ENCODE assay signal across 21 cellular contexts in the genomic region with DNA sequence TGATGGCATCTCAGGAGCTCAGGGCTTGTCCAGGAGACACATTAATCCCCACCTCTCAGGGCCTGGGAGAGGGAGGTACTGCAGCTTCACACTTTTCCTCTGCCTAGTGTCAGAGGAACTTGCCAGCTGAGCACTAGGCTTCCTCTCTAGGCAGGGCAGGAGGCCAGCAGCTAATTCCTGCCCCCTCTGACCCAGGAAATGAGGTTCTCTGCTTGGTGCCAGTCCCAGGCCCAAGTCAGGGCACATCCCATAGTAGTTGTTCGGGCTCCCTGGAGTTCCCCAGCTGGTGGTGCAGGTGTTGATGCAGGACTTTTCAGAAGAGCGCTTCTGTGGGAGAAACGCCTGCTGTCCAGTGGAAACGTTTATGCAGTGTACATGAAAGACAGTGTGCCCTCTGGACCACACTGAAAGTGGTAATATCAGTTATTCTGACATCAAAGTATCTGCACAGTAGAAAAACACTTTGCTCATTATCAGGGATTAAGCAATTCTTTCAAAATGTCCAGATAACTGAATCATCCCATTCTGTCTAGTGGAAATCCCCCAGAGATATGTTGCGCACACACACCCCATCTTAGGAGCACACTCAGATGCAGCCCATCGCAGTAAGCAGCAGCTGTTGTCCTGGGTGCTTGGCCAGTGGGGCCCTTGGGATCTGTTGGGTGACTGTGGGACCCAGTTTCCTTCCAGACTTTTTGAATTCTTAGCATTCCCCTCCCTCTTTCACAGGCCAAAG. TPM values are rescaled to one million over a fixed set of nuclear protein-coding genes. Genes with fewer than 3 reads are reported as not detected.
DNase-seq lines count a peak whose midpoint lies in the region; ATAC-seq, FAIRE-seq and TF ChIP-seq lines count a peak whose summit lies in the region.
"Had no signal": no experiment of that assay in that cellular context is flagged by ENCODE, and none has a peak within 500 bp of the region (broad histone marks: within the 10 kb centered on the region; RNA-seq: fewer than 3 reads in every experiment).

No MANE protein-coding gene starts in this region.

- FAIRE-seq in bronchial epithelial cell (lab: Jason Lieb, UNC), result peak; percentile 70

- no peaks in the 10 kb centered on the region for H3K9me3 ChIP-seq in right cardiac atrium (ENCODE audit: control insufficient read depth, low read length)
- H3K9me3 ChIP-seq in Peyer's patch, result no peaks in the 10 kb centered on the region

- intact Hi-C loops in Right ventricle myocardium superior (cut with DNase I), result no loop called here
- intact Hi-C loops in cardiac septum (cut with DNase I), result no loop called here
- intact Hi-C loops in right cardiac atrium (cut with DNase I), result no loop called here

- WGBS in right cardiac atrium, result 79% methylated on average over 6 of the region's 6 CpGs

- peaks cover 8% of the 10 kb centered on the region for H3K9me3 Mint-ChIP-seq in activated CD4-positive, alpha-beta T cell treated with anti-CD3 and anti-CD28 coated beads, Interleukin-2, amount 10 ng/mL, durations not matched to agents 7 days and 5 days

- no peak for TF ChIP-seq POLR2A in Peyer's patch (IDR thresholded peaks at IDR 0.05)

- H3K4me3 ChIP-seq in bronchial epithelial cell (ENCODE audit: low read depth, low read length), result no peak overlapping the region
- H3K4me3 ChIP-seq in right cardiac atrium (ENCODE audit: low read length), result no peak overlapping the region
- H3K4me3 ChIP-seq in Peyer's patch, result no peak overlapping the region
- H3K4me3 ChIP-seq: cardiac muscle cell, hepatocyte had no signal

- H3K4me1 ChIP-seq in right cardiac atrium (ENCODE audit: control insufficient read depth, insufficient read depth, low read length) (no peaks in the 10 kb centered on the region), Peyer's patch (no peaks in the 10 kb centered on the region)

- H3K27me3 ChIP-seq in bronchial epithelial cell (ENCODE audit: control insufficient read depth, insufficient read depth, low read length), result no peaks in the 10 kb centered on the region
- H3K27me3 ChIP-seq in right cardiac atrium (ENCODE audit: control insufficient read depth, insufficient read depth), result no peaks in the 10 kb centered on the region
- no peaks in the 10 kb centered on the region for H3K27me3 ChIP-seq in Peyer's patch
- H3K27me3 ChIP-seq: cardiac muscle cell, hepatocyte had no signal

- no peak overlapping the region for H3K27ac Mint-ChIP-seq in activated CD4-positive, alpha-beta T cell treated with anti-CD3 and anti-CD28 coated beads, Interleukin-2, amount 10 ng/mL, durations not matched to agents 7 days and 5 days
- H3K27ac Mint-ChIP-seq: activated naive CD8-positive, alpha-beta T cell treated with anti-CD3 and anti-CD28 coated beads, Interleukin-2, amount 50 U/mL, for 24 hours; CD4-positive, alpha-beta T cell; mesothelial cell of epicardium had no signal

- POLR2A ChIA-PET in activated CD4-positive, alpha-beta T cell treated with anti-CD3 and anti-CD28 coated beads, Interleukin-2, amount 10 ng/mL, durations not matched to agents 7 days and 5 days (lab: Charles Lee), result no interaction called here

- no peak overlapping the region for H3K4me3 Mint-ChIP-seq in activated CD4-positive, alpha-beta T cell treated with anti-CD3 and anti-CD28 coated beads, Interleukin-2, amount 10 ng/mL, durations not matched to agents 7 days and 5 days
- H3K4me3 Mint-ChIP-seq: activated naive CD8-positive, alpha-beta T cell treated with anti-CD3 and anti-CD28 coated beads, Interleukin-2, amount 50 U/mL, for 24 hours; CD4-positive, alpha-beta T cell; mesothelial cell of epicardium had no signal

- no peak for TF ChIP-seq CTCF in bronchial epithelial cell (IDR thresholded peaks at IDR 0.05; ENCODE audit: insufficient read depth, low read length, severe bottlenecking)
- TF ChIP-seq CTCF in Peyer's patch (IDR thresholded peaks at IDR 0.05), result no peak

- H3K27ac ChIP-seq in right cardiac atrium (ENCODE audit: low read length) (no peak overlapping the region), Peyer's patch (no peak overlapping the region)
- H3K27ac ChIP-seq: cardiac muscle cell, hepatocyte had no signal

- no peaks in the 10 kb centered on the region for H3K4me1 Mint-ChIP-seq in activated CD4-positive, alpha-beta T cell treated with anti-CD3 and anti-CD28 coated beads, Interleukin-2, amount 10 ng/mL, durations not matched to agents 7 days and 5 days
- H3K4me1 Mint-ChIP-seq: activated naive CD8-positive, alpha-beta T cell treated with anti-CD3 and anti-CD28 coated beads, Interleukin-2, amount 50 U/mL, for 24 hours; mesothelial cell of epicardium had no signal

- peaks cover 44% of the 10 kb centered on the region for H3K36me3 Mint-ChIP-seq in activated CD4-positive, alpha-beta T cell treated with anti-CD3 and anti-CD28 coated beads, Interleukin-2, amount 10 ng/mL, durations not matched to agents 7 days and 5 days (ENCODE audit: low read depth)

- H3K27me3 Mint-ChIP-seq in activated CD4-positive, alpha-beta T cell treated with anti-CD3 and anti-CD28 coated beads, Interleukin-2, amount 10 ng/mL, durations not matched to agents 7 days and 5 days, result no peaks in the 10 kb centered on the region
- H3K27me3 Mint-ChIP-seq: activated naive CD8-positive, alpha-beta T cell treated with anti-CD3 and anti-CD28 coated beads, Interleukin-2, amount 50 U/mL, for 24 hours; CD4-positive, alpha-beta T cell had no signal

- DNase-seq in Right ventricle myocardium superior (no peak), cardiac septum (ENCODE audit: low spot score) (no peak), bronchial epithelial cell (ENCODE audit: low read depth) (no peak), right cardiac atrium (peak in 1 of 3 donors; percentile 64), Peyer's patch (no peak), ecto neural progenitor cell (ENCODE audit: low spot score) (no peak)
- DNase-seq in activated CD4-positive, alpha-beta T cell treated with anti-CD3 and anti-CD28 coated beads, Interleukin-2, amount 10 ng/mL, durations not matched to agents 7 days and 5 days, result no peak
- DNase-seq: activated CD4-positive, alpha-beta T cell treated with anti-CD3 and anti-CD28 coated beads, Interleukin-2, amount 50 U/mL, for 1 hour; activated naive CD8-positive, alpha-beta T cell treated with anti-CD3 and anti-CD28 coated beads, Interleukin-2, amount 50 U/mL, for 24 hours; activated T-cell treated with anti-CD3 and anti-CD28 coated beads, Interleukin-2, amount 50 U/mL, for 48 hours; CD4-positive, alpha-beta T cell; DMS79; effector memory CD4-positive, alpha-beta T cell; PC-3; stimulated activated naive CD4-positive, alpha-beta T cell; SW 1271; trophoblast cell had no signal

- H3K36me3 ChIP-seq in bronchial epithelial cell (ENCODE audit: control insufficient read depth, insufficient read depth, low read length) (peaks cover 18% of the 10 kb centered on the region), Peyer's patch (peaks cover 0 to 42% (median 0%) of the 10 kb centered on the region in 3 donors)

- peak; percentile 76 for ATAC-seq in Right ventricle myocardium superior (ENCODE audit: poor library complexity)
- ATAC-seq in right cardiac atrium, result peak; percentile 45 to 59
- ATAC-seq in HG03378 (IDR thresholded peaks at IDR 0.05; ENCODE audit: unreplicated experiment), result no peak
- ATAC-seq: activated naive CD8-positive, alpha-beta T cell treated with anti-CD3 and anti-CD28 coated beads, Interleukin-2, amount 50 U/mL, for 24 hours; PC-3 had no signal

- CTCF ChIA-PET in activated CD4-positive, alpha-beta T cell treated with anti-CD3 and anti-CD28 coated beads, Interleukin-2, amount 10 ng/mL, durations not matched to agents 7 days and 5 days (lab: Charles Lee), result no interaction called here

RNA-seq across cellular contexts. Expression of a gene that starts 17.8 kb away (rescaled TPM):
- total RNA-seq in Right ventricle myocardium superior (8.6 TPM), cardiac septum (8.8 TPM), bronchial epithelial cell (9.1 and 12.6 TPM in 2 replicates), right cardiac atrium (10 to 100 TPM in 3 of 4 donors, 1 to 10 TPM in 1; 9.4 to 14.2 (median 11.7) TPM), Peyer's patch (10 to 100 TPM; 13.2 to 45.2 (median 24.2) TPM)
- 8.2 TPM for polyA plus RNA-seq in right cardiac atrium
- total RNA-seq in activated CD4-positive, alpha-beta T cell treated with anti-CD3 and anti-CD28 coated beads, Interleukin-2, amount 10 ng/mL, durations not matched to agents 7 days and 5 days, result 10 to 100 TPM; 27.1 to 30.0 TPM

RNA-seq across cellular contexts. Expression of a gene that starts 57.1 kb away (rescaled TPM):
- not detected for total RNA-seq in Right ventricle myocardium superior
- total RNA-seq in cardiac septum, result 0.08 TPM
- total RNA-seq in bronchial epithelial cell, result under 0.01 TPM in 1 of 2 replicates, not detected in the other
- total RNA-seq in right cardiac atrium, result under 1 TPM; 0.29 to 0.60 (median 0.56) TPM
- polyA plus RNA-seq in right cardiac atrium, result 0.79 TPM
- under 1 TPM in 1 of 2 experiments, not detected in 1; 0.05 TPM for total RNA-seq in activated CD4-positive, alpha-beta T cell treated with anti-CD3 and anti-CD28 coated beads, Interleukin-2, amount 10 ng/mL, durations not matched to agents 7 days and 5 days
- 1 to 10 TPM in 1 of 4 donors, under 1 TPM in 1, not detected in 2; 0.27 to 2.5 TPM for total RNA-seq in Peyer's patch
- total RNA-seq: CD4-positive, alpha-beta T cell; PC-3 had no signal
